8 cellular contexts compared by ENCODE assay signal in genomic region chr10:76036962-76037361, GRCh38.
"Had no signal": no experiment of that assay in that cellular context is flagged by ENCODE, and none has a peak within 500 bp of the region (broad histone marks: within the 10 kb centered on the region; RNA-seq: fewer than 3 reads in every experiment).

No MANE protein-coding gene starts in this region.

- H3K4me1 Mint-ChIP-seq: activated naive CD4-positive, alpha-beta T cell treated with anti-CD3 and anti-CD28 coated beads, Interleukin-2, amount 50 U/mL, for 24 hours had no signal

- H3K27ac Mint-ChIP-seq: activated naive CD4-positive, alpha-beta T cell treated with anti-CD3 and anti-CD28 coated beads, Interleukin-2, amount 50 U/mL, for 24 hours; activated T-cell treated with anti-CD3 and anti-CD28 coated beads, Interleukin-2, amount 50 U/mL, for 24 hours; natural killer cell treated with Interleukin-12 subunit alpha and Interleukin-12 subunit beta and Interleukin-15 and Interleukin-18, amount 100 ng/mL, for 72 hours; stimulated activated naive CD8-positive, alpha-beta T cell treated with anti-CD3 and anti-CD28 coated beads, Interleukin-15, Interleukin-2, amounts not matched to agents 100 ng/mL and 50 ng/mL, for 24 hours had no signal

- H3K36me3 ChIP-seq: gastrocnemius medialis, lower lobe of right lung, prostate gland, sigmoid colon had no signal

- H3K4me3 ChIP-seq: prostate gland had no signal

- H3K4me3 Mint-ChIP-seq: activated naive CD4-positive, alpha-beta T cell treated with anti-CD3 and anti-CD28 coated beads, Interleukin-2, amount 50 U/mL, for 24 hours; activated T-cell treated with anti-CD3 and anti-CD28 coated beads, Interleukin-2, amount 50 U/mL, for 24 hours; natural killer cell treated with Interleukin-12 subunit alpha and Interleukin-12 subunit beta and Interleukin-15 and Interleukin-18, amount 100 ng/mL, for 72 hours; stimulated activated naive CD8-positive, alpha-beta T cell treated with anti-CD3 and anti-CD28 coated beads, Interleukin-15, Interleukin-2, amounts not matched to agents 100 ng/mL and 50 ng/mL, for 24 hours had no signal

- H3K9me3 Mint-ChIP-seq: natural killer cell treated with Interleukin-12 subunit alpha and Interleukin-12 subunit beta and Interleukin-15 and Interleukin-18, amount 100 ng/mL, for 72 hours had no signal

- H3K9me3 ChIP-seq: gastrocnemius medialis, prostate gland had no signal

- H3K27me3 ChIP-seq: gastrocnemius medialis, sigmoid colon had no signal

- H3K27ac ChIP-seq: lower lobe of right lung had no signal

- H3K36me3 Mint-ChIP-seq: activated naive CD4-positive, alpha-beta T cell treated with anti-CD3 and anti-CD28 coated beads, Interleukin-2, amount 50 U/mL, for 24 hours; natural killer cell treated with Interleukin-12 subunit alpha and Interleukin-12 subunit beta and Interleukin-15 and Interleukin-18, amount 100 ng/mL, for 72 hours had no signal
